ENCODE assay signal across 1 cellular context in genomic region chr19:896999-897398, GRCh38.
TF ChIP-seq lines count a peak whose summit lies in the region.

No MANE protein-coding gene starts in this region.

TF ChIP-seq in HepG2, 621 proteins besides CTCF, POLR2A, EP300 and RAD21:
- no peak for TF ChIP-seq ZNF672 (CRISPR knock-in tag; IDR thresholded peaks at IDR 0.05)
